ENCODE assay signal across 8 cellular contexts in genomic region chr13:23321534-23322241, GRCh38.
DNase-seq lines count a peak whose midpoint lies in the region; ATAC-seq lines count a peak whose summit lies in the region.

No MANE protein-coding gene starts in this region.

- peak; percentile 11 for DNase-seq in NK-92 treated with Interleukin-12 subunit alpha and Interleukin-12 subunit beta, amount 100 ng/mL, for 24 hours (lab: John Stamatoyannopoulos, UW)
- DNase-seq in NK-92 (lab: John Stamatoyannopoulos, UW; ENCODE audit: unreplicated experiment): no peak
- DNase-seq in RKO (ENCODE audit: low spot score): peak; percentile 82
- DNase-seq in activated effector memory CD4-positive, alpha-beta T cell treated with Interleukin-2 at 50 U/mL for 16 hours: no peak
- DNase-seq in stimulated activated naive CD4-positive, alpha-beta T cell (lab: John Stamatoyannopoulos, UW): no peak

- no peak overlapping the region for H3K9ac ChIP-seq in rectal smooth muscle tissue (ENCODE audit: low read length)

- no peaks in the 10 kb centered on the region for H3K27me3 ChIP-seq in rectal smooth muscle tissue (ENCODE audit: control insufficient read depth, insufficient read depth, low read length)

- H3K27ac ChIP-seq in rectal smooth muscle tissue (ENCODE audit: low read depth, low read length): no peak overlapping the region

- no peaks in the 10 kb centered on the region for H3K36me3 ChIP-seq in rectal smooth muscle tissue (ENCODE audit: control insufficient read depth, insufficient read depth, low read length)

- peaks cover 6% of the 10 kb centered on the region for H3K4me1 ChIP-seq in rectal smooth muscle tissue (ENCODE audit: control insufficient read depth, insufficient read depth, low read length)

- ATAC-seq in HG02642 (IDR thresholded peaks at IDR 0.05; ENCODE audit: poor library complexity, unreplicated experiment): peak; percentile 79
- peak; percentile 43 for ATAC-seq in esophagus mucosa

- peak overlapping the region; percentile 47 for H3K4me3 ChIP-seq in rectal smooth muscle tissue (ENCODE audit: low read length)

Comparison
In these comparisons a context has a peak if more than half of its experiments do, and no peak if none do; other contexts are left out.
1. DNase-seq: peak in NK-92 treated with Interleukin-12 subunit alpha and Interleukin-12 subunit beta, amount 100 ng/mL, for 24 hours (single experiment) and RKO (single experiment); none in NK-92 (single experiment), activated effector memory CD4-positive, alpha-beta T cell treated with Interleukin-2 at 50 U/mL for 16 hours (single experiment) and stimulated activated naive CD4-positive, alpha-beta T cell (0 of 6).